In the genomic region with DNA sequence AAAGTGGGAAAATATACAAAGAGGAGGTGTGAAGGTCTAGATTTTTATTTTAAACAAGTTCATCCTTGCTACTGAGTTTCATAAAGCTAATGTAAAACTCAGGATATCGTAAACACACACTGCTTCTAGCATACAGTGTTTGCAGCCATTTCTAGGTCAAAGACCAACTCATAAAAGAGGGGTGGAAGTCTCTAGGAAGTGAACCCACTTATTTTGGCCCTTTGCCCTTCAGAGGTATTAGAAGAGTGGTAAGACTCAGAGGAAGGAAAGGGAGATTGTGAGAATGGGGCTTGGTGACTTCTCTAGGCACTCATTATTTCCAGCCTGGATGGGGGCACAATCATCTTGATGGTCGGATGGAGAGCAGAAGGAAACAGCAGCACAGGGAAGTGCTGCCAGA, we compare ENCODE assay signal across 2 cellular contexts.
TF ChIP-seq lines count a peak whose summit lies in the region.

No MANE protein-coding gene starts in this region.

TF ChIP-seq in HCT116, 20 proteins besides CTCF, POLR2A, EP300 and RAD21:
- TF ChIP-seq CBX3 (IDR thresholded peaks at IDR 0.05; ENCODE audit: low read depth) (no peak), ATF3 (IDR thresholded peaks at IDR 0.05) (0 out of 2 replicates have a peak, but pooled peaks have one; percentile 5)

TF ChIP-seq in endothelial cell of umbilical vein, 7 proteins besides CTCF, POLR2A, EP300 and RAD21:
- no peak for TF ChIP-seq GATA2 (IDR thresholded peaks at IDR 0.05; ENCODE audit: insufficient read depth, insufficient read length, low read depth, low read length)
- TF ChIP-seq MYC (IDR thresholded peaks at IDR 0.05; ENCODE audit: low read depth, low read length), result no peak
- no peak for TF ChIP-seq MAX (IDR thresholded peaks at IDR 0.05; ENCODE audit: insufficient read depth, insufficient read length)
- no peak for TF ChIP-seq FOS (IDR thresholded peaks at IDR 0.05; ENCODE audit: borderline replicate concordance, insufficient read depth, low read length)
- TF ChIP-seq EZH2 (IDR thresholded peaks at IDR 0.05; ENCODE audit: borderline replicate concordance, low read depth, low read length, severe bottlenecking), result no peak
